ENCODE assay signal across 1 cellular context in the genomic region with DNA sequence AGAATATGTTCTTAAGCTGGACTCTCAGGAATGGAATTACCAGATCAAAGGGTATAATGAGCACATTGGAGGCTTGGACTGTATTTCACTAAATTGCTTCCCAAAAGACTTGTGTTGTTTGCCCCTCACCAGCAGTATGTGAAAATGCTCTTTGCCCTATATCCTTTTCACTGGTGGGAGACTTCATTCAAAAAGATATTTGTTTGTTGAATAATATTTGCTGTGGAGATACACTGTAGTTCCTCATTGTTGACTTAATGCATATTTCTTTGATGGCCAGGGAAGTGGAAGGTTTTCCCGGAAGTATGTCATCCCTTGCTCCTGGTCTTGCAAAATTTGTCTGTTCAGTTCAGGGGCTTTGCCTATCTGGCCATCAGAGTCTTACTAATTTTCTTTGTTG.
TF ChIP-seq lines count a peak whose summit lies in the region.

No MANE protein-coding gene starts in this region.

TF ChIP-seq in HepG2, 621 proteins besides CTCF, POLR2A, EP300 and RAD21 (continued from another document):
- TF ChIP-seq NFIC (IDR thresholded peaks at IDR 0.05; ENCODE audit: low read length) (peak; percentile 97), ZNF205 (CRISPR knock-in tag; IDR thresholded peaks at IDR 0.05) (0 out of 2 replicates have a peak, but pooled peaks have one; percentile 47), MIER3 (CRISPR knock-in tag; IDR thresholded peaks at IDR 0.05; ENCODE audit: borderline replicate concordance) (peak; percentile 85; the same call in 1 of the 2 replicates), HOXA3 (CRISPR knock-in tag; IDR thresholded peaks at IDR 0.05) (peak; percentile 54; the same call in 1 of the 2 replicates), ZNF772 (CRISPR knock-in tag; IDR thresholded peaks at IDR 0.05) (peak; percentile 33; the same call in 1 of the 2 replicates), ZNF547 (CRISPR knock-in tag; IDR thresholded peaks at IDR 0.05) (0 out of 2 replicates have a peak, but pooled peaks have one; percentile 35), POGZ (CRISPR knock-in tag; IDR thresholded peaks at IDR 0.05) (peak; percentile 61), KLF16 (CRISPR knock-in tag; IDR thresholded peaks at IDR 0.05) (peak in 1 of 2 experiments; percentile 69; a peak in 1 of 4 replicates), FOXA3 (CRISPR knock-in tag; IDR thresholded peaks at IDR 0.05) (peak; percentile 98), TBX3 (IDR thresholded peaks at IDR 0.05; ENCODE audit: borderline replicate concordance) (peak; percentile 73; the same call in 1 of the 2 replicates), MXD4 (CRISPR knock-in tag; IDR thresholded peaks at IDR 0.05) (no peak), TMF1 (CRISPR knock-in tag; IDR thresholded peaks at IDR 0.05; ENCODE audit: low read depth) (no peak), ZNF362 (CRISPR knock-in tag; IDR thresholded peaks at IDR 0.05; ENCODE audit: borderline replicate concordance) (no peak), KDM1A (CRISPR knock-in tag; IDR thresholded peaks at IDR 0.05) (peak; percentile 25; the same call in 1 of the 2 replicates), POLR2AphosphoS5 (IDR thresholded peaks at IDR 0.05; ENCODE audit: low read depth, low read length) (no peak), ZGPAT (CRISPR knock-in tag; IDR thresholded peaks at IDR 0.05) (peak; percentile 90), SMAD3 (CRISPR knock-in tag; IDR thresholded peaks at IDR 0.05) (peak; percentile 39; the same call in 1 of the 2 replicates), ELF1 (CRISPR knock-in tag; IDR thresholded peaks at IDR 0.05) (peak; percentile 84), RBM39 (IDR thresholded peaks at IDR 0.05; ENCODE audit: low read depth, low read length, poor library complexity, severe bottlenecking) (no peak), FOXP1 (IDR thresholded peaks at IDR 0.05) (0 out of 2 replicates have a peak, but pooled peaks have one; percentile 71), FOXP1 (CRISPR knock-in tag; IDR thresholded peaks at IDR 0.05) (peak; percentile 94), ZNF609 (CRISPR knock-in tag; IDR thresholded peaks at IDR 0.05; ENCODE audit: borderline replicate concordance) (peak; percentile 97), FOXA1 (IDR thresholded peaks at IDR 0.05) (peak; percentile 88), FOXA1 (CRISPR knock-in tag; IDR thresholded peaks at IDR 0.05) (peak; percentile 93), REXO4 (CRISPR knock-in tag; IDR thresholded peaks at IDR 0.05; ENCODE audit: borderline replicate concordance) (no peak), KLF6 (CRISPR knock-in tag; IDR thresholded peaks at IDR 0.05) (no peak), SOX6 (IDR thresholded peaks at IDR 0.05) (no peak), SOX6 (CRISPR knock-in tag; IDR thresholded peaks at IDR 0.05) (peak; percentile 92), THAP11 (CRISPR knock-in tag; IDR thresholded peaks at IDR 0.05) (peak; percentile 65; the same call in 1 of the 2 replicates), ZSCAN9 (CRISPR knock-in tag; IDR thresholded peaks at IDR 0.05; ENCODE audit: borderline replicate concordance) (peak; percentile 60; the same call in 1 of the 2 replicates)
- TF ChIP-seq, protein P1, sequence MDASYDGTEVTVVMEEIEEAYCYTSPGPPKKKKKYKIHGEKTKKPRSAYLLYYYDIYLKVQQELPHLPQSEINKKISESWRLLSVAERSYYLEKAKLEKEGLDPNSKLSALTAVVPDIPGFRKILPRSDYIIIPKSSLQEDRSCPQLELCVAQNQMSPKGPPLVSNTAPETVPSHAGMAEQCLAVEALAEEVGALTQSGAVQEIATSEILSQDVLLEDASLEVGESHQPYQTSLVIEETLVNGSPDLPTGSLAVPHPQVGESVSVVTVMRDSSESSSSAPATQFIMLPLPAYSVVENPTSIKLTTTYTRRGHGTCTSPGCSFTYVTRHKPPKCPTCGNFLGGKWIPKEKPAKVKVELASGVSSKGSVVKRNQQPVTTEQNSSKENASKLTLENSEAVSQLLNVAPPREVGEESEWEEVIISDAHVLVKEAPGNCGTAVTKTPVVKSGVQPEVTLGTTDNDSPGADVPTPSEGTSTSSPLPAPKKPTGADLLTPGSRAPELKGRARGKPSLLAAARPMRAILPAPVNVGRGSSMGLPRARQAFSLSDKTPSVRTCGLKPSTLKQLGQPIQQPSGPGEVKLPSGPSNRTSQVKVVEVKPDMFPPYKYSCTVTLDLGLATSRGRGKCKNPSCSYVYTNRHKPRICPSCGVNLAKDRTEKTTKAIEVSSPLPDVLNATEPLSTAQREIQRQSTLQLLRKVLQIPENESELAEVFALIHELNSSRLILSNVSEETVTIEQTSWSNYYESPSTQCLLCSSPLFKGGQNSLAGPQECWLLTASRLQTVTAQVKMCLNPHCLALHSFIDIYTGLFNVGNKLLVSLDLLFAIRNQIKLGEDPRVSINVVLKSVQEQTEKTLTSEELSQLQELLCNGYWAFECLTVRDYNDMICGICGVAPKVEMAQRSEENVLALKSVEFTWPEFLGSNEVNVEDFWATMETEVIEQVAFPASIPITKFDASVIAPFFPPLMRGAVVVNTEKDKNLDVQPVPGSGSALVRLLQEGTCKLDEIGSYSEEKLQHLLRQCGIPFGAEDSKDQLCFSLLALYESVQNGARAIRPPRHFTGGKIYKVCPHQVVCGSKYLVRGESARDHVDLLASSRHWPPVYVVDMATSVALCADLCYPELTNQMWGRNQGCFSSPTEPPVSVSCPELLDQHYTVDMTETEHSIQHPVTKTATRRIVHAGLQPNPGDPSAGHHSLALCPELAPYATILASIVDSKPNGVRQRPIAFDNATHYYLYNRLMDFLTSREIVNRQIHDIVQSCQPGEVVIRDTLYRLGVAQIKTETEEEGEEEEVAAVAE (CRISPR knock-in tag; IDR thresholded peaks at IDR 0.05; ENCODE audit: borderline replicate concordance): 0 out of 2 replicates have a peak, but pooled peaks have one; percentile 47
- TF ChIP-seq, protein P2, sequence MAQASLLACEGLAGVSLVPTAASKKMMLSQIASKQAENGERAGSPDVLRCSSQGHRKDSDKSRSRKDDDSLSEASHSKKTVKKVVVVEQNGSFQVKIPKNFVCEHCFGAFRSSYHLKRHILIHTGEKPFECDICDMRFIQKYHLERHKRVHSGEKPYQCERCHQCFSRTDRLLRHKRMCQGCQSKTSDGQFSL (CRISPR knock-in tag; IDR thresholded peaks at IDR 0.05): no peak
- TF ChIP-seq, protein P3, sequence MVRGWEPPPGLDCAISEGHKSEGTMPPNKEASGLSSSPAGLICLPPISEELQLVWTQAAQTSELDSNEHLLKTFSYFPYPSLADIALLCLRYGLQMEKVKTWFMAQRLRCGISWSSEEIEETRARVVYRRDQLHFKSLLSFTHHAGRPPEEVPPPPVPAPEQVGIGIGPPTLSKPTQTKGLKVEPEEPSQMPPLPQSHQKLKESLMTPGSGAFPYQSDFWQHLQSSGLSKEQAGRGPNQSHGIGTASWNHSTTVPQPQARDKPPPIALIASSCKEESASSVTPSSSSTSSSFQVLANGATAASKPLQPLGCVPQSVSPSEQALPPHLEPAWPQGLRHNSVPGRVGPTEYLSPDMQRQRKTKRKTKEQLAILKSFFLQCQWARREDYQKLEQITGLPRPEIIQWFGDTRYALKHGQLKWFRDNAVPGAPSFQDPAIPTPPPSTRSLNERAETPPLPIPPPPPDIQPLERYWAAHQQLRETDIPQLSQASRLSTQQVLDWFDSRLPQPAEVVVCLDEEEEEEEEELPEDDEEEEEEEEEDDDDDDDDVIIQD (CRISPR knock-in tag; IDR thresholded peaks at IDR 0.05; ENCODE audit: low read depth): peak; percentile 55; the same call in 1 of the 2 replicates
- TF ChIP-seq, protein P4, sequence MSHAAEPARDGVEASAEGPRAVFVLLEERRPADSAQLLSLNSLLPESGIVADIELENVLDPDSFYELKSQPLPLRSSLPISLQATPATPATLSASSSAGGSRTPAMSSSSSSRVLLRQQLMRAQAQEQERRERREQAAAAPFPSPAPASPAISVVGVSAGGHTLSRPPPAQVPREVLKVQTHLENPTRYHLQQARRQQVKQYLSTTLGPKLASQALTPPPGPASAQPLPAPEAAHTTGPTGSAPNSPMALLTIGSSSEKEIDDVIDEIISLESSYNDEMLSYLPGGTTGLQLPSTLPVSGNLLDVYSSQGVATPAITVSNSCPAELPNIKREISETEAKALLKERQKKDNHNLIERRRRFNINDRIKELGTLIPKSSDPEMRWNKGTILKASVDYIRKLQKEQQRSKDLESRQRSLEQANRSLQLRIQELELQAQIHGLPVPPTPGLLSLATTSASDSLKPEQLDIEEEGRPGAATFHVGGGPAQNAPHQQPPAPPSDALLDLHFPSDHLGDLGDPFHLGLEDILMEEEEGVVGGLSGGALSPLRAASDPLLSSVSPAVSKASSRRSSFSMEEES (CRISPR knock-in tag; IDR thresholded peaks at IDR 0.05): peak; percentile 52
